Comparison of ENCODE assay signal across 8 cellular contexts in the genomic region with DNA sequence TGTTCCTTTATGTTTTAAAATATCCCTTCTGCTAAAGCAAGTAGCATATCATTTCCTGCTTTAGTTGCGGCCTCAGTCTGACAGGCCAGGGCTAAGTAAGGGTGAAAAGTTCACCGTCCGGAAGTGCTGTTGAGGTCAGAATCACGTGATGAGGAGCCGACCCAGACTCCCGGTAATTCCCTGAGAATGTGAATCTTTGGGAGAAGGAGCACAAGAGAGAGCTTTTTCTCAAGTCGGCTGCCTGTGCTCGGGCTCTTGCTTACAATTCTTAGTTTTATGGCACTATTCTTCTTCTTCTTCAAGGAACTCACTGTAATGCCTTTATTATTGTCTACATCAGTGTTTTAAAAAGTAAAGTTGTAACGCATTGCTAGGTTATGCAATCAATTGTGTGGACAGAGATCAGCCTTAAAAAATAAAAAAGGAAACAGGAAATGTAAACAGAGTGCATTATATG.
DNase-seq lines count a peak whose midpoint lies in the region; ATAC-seq and TF ChIP-seq lines count a peak whose summit lies in the region.

No MANE protein-coding gene starts in this region.

- H3K4me1 ChIP-seq in Caco-2, result no peaks in the 10 kb centered on the region

- peak; percentile 6 to 55 for DNase-seq in Caco-2
- DNase-seq in HS-5 (ENCODE audit: low read depth), result peak; percentile 34
- peak; percentile 42 for DNase-seq in activated CD8-positive, alpha-beta T cell treated with anti-CD3 and anti-CD28 coated beads, Interleukin-2, amount 10 ng/mL, durations not matched to agents 7 days and 5 days
- DNase-seq in cardiac septum (ENCODE audit: low spot score), result peak; percentile 82
- DNase-seq in putamen (ENCODE audit: low spot score), result peak; percentile 31
- DNase-seq in NCI-H446 treated with DMSO at 0.1 percent for 48 hours (lab: John Stamatoyannopoulos, UW), result no peak
- no peak for DNase-seq in mesenteric fat pad (ENCODE audit: low spot score)

- CTCF ChIA-PET in Caco-2 (lab: Charles Lee), result no interaction called here
- CTCF ChIA-PET in activated CD8-positive, alpha-beta T cell treated with anti-CD3 and anti-CD28 coated beads, Interleukin-2, amount 10 ng/mL, durations not matched to agents 7 days and 5 days (lab: Charles Lee), result no interaction called here

- H3K9me3 Mint-ChIP-seq in Caco-2 (ENCODE audit: unreplicated experiment), result no peaks in the 10 kb centered on the region
- H3K9me3 Mint-ChIP-seq in activated CD8-positive, alpha-beta T cell treated with anti-CD3 and anti-CD28 coated beads, Interleukin-2, amount 10 ng/mL, durations not matched to agents 7 days and 5 days (ENCODE audit: insufficient read depth), result no peaks in the 10 kb centered on the region

- H3K27me3 ChIP-seq in Caco-2 (replicated peaks; ENCODE audit: control insufficient read depth, insufficient read depth, low read length), result no peaks in the 10 kb centered on the region

- no peaks in the 10 kb centered on the region for H3K9me3 ChIP-seq in Caco-2

- no peaks in the 10 kb centered on the region for H3K36me3 ChIP-seq in Caco-2 (ENCODE audit: control insufficient read depth, insufficient read depth, low read length)

- intact Hi-C loops in Caco-2 (cut with micrococcal nuclease; ENCODE audit: unreplicated experiment) (no loop called here), cardiac septum (cut with DNase I) (no loop called here)

- POLR2A ChIA-PET in Caco-2 (lab: Charles Lee), result no interaction called here
- POLR2A ChIA-PET in activated CD8-positive, alpha-beta T cell treated with anti-CD3 and anti-CD28 coated beads, Interleukin-2, amount 10 ng/mL, durations not matched to agents 7 days and 5 days (lab: Charles Lee), result interaction anchor here (0.6 kb wide), 1 partner anchor 392 kb away, joined by 3 read pairs; no protein-coding TSS in a partner anchor

- no peak for TF ChIP-seq CTCF in Caco-2 (IDR thresholded peaks at IDR 0.05; ENCODE audit: insufficient read depth in 1 of 2, low read depth in 1 of 2, low read length in 1 of 2, severe bottlenecking in 1 of 2, unreplicated experiment in 1 of 2)

- H3K27me3 Mint-ChIP-seq in Caco-2 (ENCODE audit: insufficient read depth, unreplicated experiment), result no peaks in the 10 kb centered on the region
- no peaks in the 10 kb centered on the region for H3K27me3 Mint-ChIP-seq in activated CD8-positive, alpha-beta T cell treated with anti-CD3 and anti-CD28 coated beads, Interleukin-2, amount 10 ng/mL, durations not matched to agents 7 days and 5 days (ENCODE audit: low read depth)

- H3K4me1 Mint-ChIP-seq in Caco-2 (ENCODE audit: low read depth, unreplicated experiment), result peaks cover 17% of the 10 kb centered on the region
- H3K4me1 Mint-ChIP-seq in activated CD8-positive, alpha-beta T cell treated with anti-CD3 and anti-CD28 coated beads, Interleukin-2, amount 10 ng/mL, durations not matched to agents 7 days and 5 days (ENCODE audit: low read depth), result peaks cover 22% of the 10 kb centered on the region

- H3K36me3 Mint-ChIP-seq in Caco-2 (ENCODE audit: insufficient read depth, unreplicated experiment), result no peaks in the 10 kb centered on the region
- no peaks in the 10 kb centered on the region for H3K36me3 Mint-ChIP-seq in activated CD8-positive, alpha-beta T cell treated with anti-CD3 and anti-CD28 coated beads, Interleukin-2, amount 10 ng/mL, durations not matched to agents 7 days and 5 days (ENCODE audit: low read depth)

- no TSS peak for BruUV-seq in Caco-2 (replicated peaks; lab: Mats Ljungman, UMichigan)

- no peak overlapping the region for H3K4me3 ChIP-seq in Caco-2 (ENCODE audit: low read depth, low read length)

- ATAC-seq in GM19467 (IDR thresholded peaks at IDR 0.05; ENCODE audit: unreplicated experiment), result peak; percentile 87
- peak; percentile 36 for ATAC-seq in activated CD8-positive, alpha-beta T cell treated with anti-CD3 and anti-CD28 coated beads, Interleukin-2, amount 10 ng/mL, durations not matched to agents 7 days and 5 days

- H3K4me3 Mint-ChIP-seq in Caco-2 (ENCODE audit: unreplicated experiment), result peak overlapping the region; percentile 47
- H3K4me3 Mint-ChIP-seq in activated CD8-positive, alpha-beta T cell treated with anti-CD3 and anti-CD28 coated beads, Interleukin-2, amount 10 ng/mL, durations not matched to agents 7 days and 5 days, result peak overlapping the region; percentile 15

- no peak overlapping the region for H3K27ac Mint-ChIP-seq in Caco-2 (ENCODE audit: unreplicated experiment)
- H3K27ac Mint-ChIP-seq in activated CD8-positive, alpha-beta T cell treated with anti-CD3 and anti-CD28 coated beads, Interleukin-2, amount 10 ng/mL, durations not matched to agents 7 days and 5 days, result no peak overlapping the region

Comparison
In these comparisons a context has a peak if more than half of its experiments do, and no peak if none do; other contexts are left out.
1. DNase-seq: peak in Caco-2 (2 of 2), HS-5 (single experiment), activated CD8-positive, alpha-beta T cell treated with anti-CD3 and anti-CD28 coated beads, Interleukin-2, amount 10 ng/mL, durations not matched to agents 7 days and 5 days (single experiment), cardiac septum (single experiment) and putamen (single experiment); none in NCI-H446 treated with DMSO at 0.1 percent for 48 hours (single experiment) and mesenteric fat pad (single experiment).